1 cellular context compared by ENCODE assay signal in genomic region chr11:36289226-36289852, GRCh38.
TF ChIP-seq lines count a peak whose summit lies in the region.

Gene COMMD9 (minus strand): TSS chr11:36289424. CDS start chr11:36289412, 12 bp downstream.

TF ChIP-seq in H1, 55 proteins besides CTCF, POLR2A, EP300 and RAD21 (continued from another document):
- TF ChIP-seq CHD7 (IDR thresholded peaks at IDR 0.05; ENCODE audit: insufficient replicate concordance, low read length) (no peak), YY1 (IDR thresholded peaks at IDR 0.05; ENCODE audit: low read depth, low read length) (peak; percentile 99), BRCA1 (IDR thresholded peaks at IDR 0.05; ENCODE audit: low read depth, low read length) (no peak), HDAC6 (IDR thresholded peaks at IDR 0.05; ENCODE audit: low read depth, low read length) (no peak), SP4 (IDR thresholded peaks at IDR 0.05; ENCODE audit: low read length) (peak; percentile 98), CBX5 (IDR thresholded peaks at IDR 0.05; ENCODE audit: low read depth, low read length) (no peak), PHF8 (conservative IDR thresholded peaks at IDR 0.05; ENCODE audit: low read depth, low read length) (peak; percentile 55; the same call in 1 of the 2 replicates), CHD2 (IDR thresholded peaks at IDR 0.05; ENCODE audit: low read length) (peak; percentile 72), CHD1 (IDR thresholded peaks at IDR 0.05; ENCODE audit: low read depth, low read length) (no peak), ATF3 (IDR thresholded peaks at IDR 0.05; ENCODE audit: insufficient read depth, low read depth, low read length) (peak; percentile 99), BCL11A (IDR thresholded peaks at IDR 0.05; ENCODE audit: low read depth in 2 of 2, low read length in 2 of 2) (no peak), SUZ12 (IDR thresholded peaks at IDR 0.05; ENCODE audit: low read length) (no peak), HDAC2 (IDR thresholded peaks at IDR 0.05; ENCODE audit: borderline replicate concordance in 1 of 2, low read depth in 2 of 2, low read length in 2 of 2) (peak in 1 of 2 experiments; percentile 98; a peak in 1 of 4 replicates), NRF1 (IDR thresholded peaks at IDR 0.05; ENCODE audit: low read depth, low read length) (no peak), TAF1 (IDR thresholded peaks at IDR 0.05; ENCODE audit: low read depth, low read length) (peak; percentile 92), SIRT6 (IDR thresholded peaks at IDR 0.05; ENCODE audit: low read length) (no peak), MAFK (IDR thresholded peaks at IDR 0.05; ENCODE audit: low read depth, low read length) (no peak), GTF2F1 (IDR thresholded peaks at IDR 0.05; ENCODE audit: borderline replicate concordance, low read depth, low read length) (no peak), RXRA (IDR thresholded peaks at IDR 0.05; ENCODE audit: insufficient read depth, low read depth, low read length) (no peak), POU5F1 (IDR thresholded peaks at IDR 0.05; ENCODE audit: low read depth, low read length) (peak; percentile 6; the same call in 1 of the 2 replicates), SIX5 (IDR thresholded peaks at IDR 0.05; ENCODE audit: low read depth, low read length) (peak; percentile 88), EZH2 (IDR thresholded peaks at IDR 0.05; ENCODE audit: low read depth, low read length, severe bottlenecking) (no peak), JUND (IDR thresholded peaks at IDR 0.05; ENCODE audit: low read length) (0 out of 2 replicates have a peak, but pooled peaks have one; percentile 5), EGR1 (IDR thresholded peaks at IDR 0.05; ENCODE audit: borderline replicate concordance, low read depth, low read length) (no peak), ASH2L (IDR thresholded peaks at IDR 0.05; ENCODE audit: low read length) (peak; percentile 60), TCF12 (IDR thresholded peaks at IDR 0.05; ENCODE audit: low read depth, low read length) (0 out of 2 replicates have a peak, but pooled peaks have one; percentile 20), KDM1A (IDR thresholded peaks at IDR 0.05; ENCODE audit: borderline replicate concordance, low read length) (no peak), CBX8 (IDR thresholded peaks at IDR 0.05; ENCODE audit: borderline replicate concordance, low read depth, low read length) (no peak), JUN (IDR thresholded peaks at IDR 0.05; ENCODE audit: low read depth, low read length) (no peak), SP1 (IDR thresholded peaks at IDR 0.05; ENCODE audit: low read depth, low read length) (no peak), ATF2 (IDR thresholded peaks at IDR 0.05; ENCODE audit: low read length) (no peak), CREB1 (IDR thresholded peaks at IDR 0.05) (peak; percentile 70), SRF (IDR thresholded peaks at IDR 0.05; ENCODE audit: low read depth, low read length) (no peak), E2F6 (IDR thresholded peaks at IDR 0.05) (no peak), POLR2AphosphoS5 (IDR thresholded peaks at IDR 0.05; ENCODE audit: low read depth, low read length) (peak; percentile 90), SIN3A (conservative IDR thresholded peaks at IDR 0.05 in 1 of 2, IDR thresholded peaks at IDR 0.05 in 1 of 2; ENCODE audit: low read depth in 1 of 2, low read length in 2 of 2) (peak; percentile 100), FOSL1 (IDR thresholded peaks at IDR 0.05; ENCODE audit: insufficient read depth, low read depth, low read length) (no peak), RNF2 (IDR thresholded peaks at IDR 0.05; ENCODE audit: borderline replicate concordance, low read depth, low read length, missing control alignments, poor library complexity, severe bottlenecking) (no peak), SP2 (IDR thresholded peaks at IDR 0.05; ENCODE audit: low read length) (no peak), TAF7 (optimal IDR thresholded peaks at IDR 0.05; ENCODE audit: borderline replicate concordance, low read depth, low read length) (no peak), BACH1 (IDR thresholded peaks at IDR 0.05; ENCODE audit: low read length) (no peak), RBBP5 (IDR thresholded peaks at IDR 0.05; ENCODE audit: borderline replicate concordance, low read depth, low read length) (peak; percentile 50; the same call in 1 of the 2 replicates), TBP (IDR thresholded peaks at IDR 0.05; ENCODE audit: low read depth, low read length) (peak; percentile 79), GABPA (IDR thresholded peaks at IDR 0.05; ENCODE audit: borderline replicate concordance, insufficient read depth, low read length) (no peak), CEBPB (IDR thresholded peaks at IDR 0.05; ENCODE audit: low read depth, low read length) (no peak), SAP30 (IDR thresholded peaks at IDR 0.05; ENCODE audit: insufficient read depth, insufficient replicate concordance, low read length) (peak; percentile 99), TEAD4 (IDR thresholded peaks at IDR 0.05; ENCODE audit: low read depth, low read length) (no peak), NANOG (IDR thresholded peaks at IDR 0.05; ENCODE audit: insufficient read depth, low read depth, low read length, poor library complexity, severe bottlenecking) (peak; percentile 62), USF2 (IDR thresholded peaks at IDR 0.05; ENCODE audit: low read length) (peak; percentile 100), RFX5 (IDR thresholded peaks at IDR 0.05; ENCODE audit: borderline replicate concordance, low read depth, low read length) (no peak), CTBP2 (IDR thresholded peaks at IDR 0.05; ENCODE audit: borderline replicate concordance, insufficient read depth, insufficient read length, low read length) (no peak), KDM5A (IDR thresholded peaks at IDR 0.05; ENCODE audit: low read length) (peak; percentile 97)
- TF ChIP-seq, protein P1, sequence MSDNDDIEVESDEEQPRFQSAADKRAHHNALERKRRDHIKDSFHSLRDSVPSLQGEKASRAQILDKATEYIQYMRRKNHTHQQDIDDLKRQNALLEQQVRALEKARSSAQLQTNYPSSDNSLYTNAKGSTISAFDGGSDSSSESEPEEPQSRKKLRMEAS (IDR thresholded peaks at IDR 0.05): peak; percentile 83
